ENCODE assay signal across 18 cellular contexts in the genomic region with DNA sequence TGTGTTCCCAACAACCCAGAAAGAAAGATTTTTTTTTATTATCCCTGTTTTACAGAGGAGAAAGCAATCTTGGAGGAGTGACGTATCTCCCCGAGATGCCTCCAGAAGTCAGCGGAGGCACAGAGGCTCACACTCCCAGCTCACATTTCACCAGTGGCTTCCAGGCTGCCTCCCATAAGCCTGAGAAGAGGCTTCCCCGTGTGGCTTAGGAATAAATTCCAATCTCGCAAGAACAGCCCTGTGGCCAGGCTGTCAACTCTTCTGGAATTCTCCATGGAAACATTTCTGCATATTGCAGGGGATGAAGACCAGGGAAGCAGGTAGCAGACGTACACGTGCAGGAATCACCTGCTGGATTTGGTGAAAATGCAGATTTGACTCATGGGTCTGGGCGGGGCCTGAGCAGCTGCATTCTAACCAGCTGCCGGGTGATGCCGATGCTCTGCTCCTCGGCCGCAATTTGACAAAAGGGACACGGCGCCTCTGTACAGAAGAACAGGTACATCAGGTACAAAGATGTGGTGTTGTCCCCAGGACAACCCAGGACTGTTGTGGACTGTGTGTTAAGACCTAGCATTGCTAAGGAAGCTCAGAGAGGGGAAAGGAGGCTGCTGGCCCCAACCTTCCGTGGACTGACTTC.
DNase-seq lines count a peak whose midpoint lies in the region; TF ChIP-seq lines count a peak whose summit lies in the region.
"Had no signal": no experiment of that assay in that cellular context is flagged by ENCODE, and none has a peak within 500 bp of the region (broad histone marks: within the 10 kb centered on the region; RNA-seq: fewer than 3 reads in every experiment).

No MANE protein-coding gene starts in this region.

- POLR2A ChIA-PET in Caco-2 (lab: Charles Lee): no interaction called here

- no peak overlapping the region for H2AFZ ChIP-seq in trophoblast cell (ENCODE audit: insufficient read depth, low read length, poor library complexity)

- peak overlapping the region; percentile 45 for H3K27ac Mint-ChIP-seq in Caco-2 (ENCODE audit: unreplicated experiment)

- WGBS in trophoblast cell (ENCODE audit: extremely low coverage, insufficient coverage, insufficient read length): no CpG with 5 or more reads among the region's 15 CpGs

- H3K27ac ChIP-seq in trophoblast cell (ENCODE audit: low read depth, low read length) (no peak overlapping the region), coronary artery (no peak overlapping the region)
- H3K27ac ChIP-seq: foreskin keratinocyte, HL-60, suprapubic skin had no signal

- H3K23ac ChIP-seq in trophoblast cell (ENCODE audit: low read length): no peak overlapping the region

- no peaks in the 10 kb centered on the region for H3K27me3 ChIP-seq in Caco-2 (replicated peaks; ENCODE audit: control insufficient read depth, insufficient read depth, low read length)
- H3K27me3 ChIP-seq in trophoblast cell (ENCODE audit: insufficient read depth, low read length): no peaks in the 10 kb centered on the region
- H3K27me3 ChIP-seq: foreskin keratinocyte, suprapubic skin had no signal

- peak overlapping the region; percentile 22 for H3K14ac ChIP-seq in trophoblast cell (ENCODE audit: low read length)

- H4K91ac ChIP-seq in trophoblast cell (ENCODE audit: low read depth, low read length): no peak overlapping the region

- peak; percentile 30 to 38 for DNase-seq in Caco-2
- peak; percentile 86 for DNase-seq in NCI-H146 (lab: John Stamatoyannopoulos, UW)
- peak; percentile 34 for DNase-seq in fibroblast of peridontal ligament (ENCODE audit: extremely low read depth)
- peak; percentile 73 to 85 for DNase-seq in trophoblast cell
- no peak for DNase-seq in G401 (ENCODE audit: low spot score)
- no peak for DNase-seq in globus pallidus (ENCODE audit: low spot score)
- no peak for DNase-seq in coronary artery (ENCODE audit: low spot score)
- DNase-seq: activated gamma-delta T cell treated with Interleukin-2 at 50 U/mL for 16 hours; amygdala; foreskin keratinocyte; KBM-7; mucosa of descending colon; NCI-H1092; SK-N-SH; stimulated activated CD4-positive, alpha-beta T cell treated with anti-CD3 and anti-CD28 coated beads, Interleukin-4, amount 100 ng/mL, for 24 hours; T1000 had no signal

- H3K9me3 Mint-ChIP-seq in Caco-2 (ENCODE audit: unreplicated experiment): no peaks in the 10 kb centered on the region

- no peak overlapping the region for H3K4me2 ChIP-seq in trophoblast cell (ENCODE audit: low read length)
- H3K4me2 ChIP-seq: SK-N-SH had no signal

- H2BK5ac ChIP-seq in trophoblast cell (ENCODE audit: low read depth, low read length, poor library complexity): no peak overlapping the region

- intact Hi-C loops in Caco-2 (cut with micrococcal nuclease; ENCODE audit: unreplicated experiment): no loop called here

- H3K36me3 Mint-ChIP-seq in Caco-2 (ENCODE audit: insufficient read depth, unreplicated experiment): no peaks in the 10 kb centered on the region

- no peak overlapping the region for H3K4me3 Mint-ChIP-seq in Caco-2 (ENCODE audit: unreplicated experiment)

- no peaks in the 10 kb centered on the region for H3K9me3 ChIP-seq in Caco-2
- H3K9me3 ChIP-seq in trophoblast cell (ENCODE audit: insufficient read depth, low read depth, low read length): no peaks in the 10 kb centered on the region
- H3K9me3 ChIP-seq: mucosa of descending colon, SK-N-SH, suprapubic skin had no signal

- peaks cover 2% of the 10 kb centered on the region for H3K79me2 ChIP-seq in trophoblast cell (ENCODE audit: control insufficient read depth, insufficient read depth, low read length, poor library complexity)

- H3K27me3 Mint-ChIP-seq in Caco-2 (ENCODE audit: insufficient read depth, unreplicated experiment): no peaks in the 10 kb centered on the region

- no peaks in the 10 kb centered on the region for H3K36me3 ChIP-seq in Caco-2 (ENCODE audit: control insufficient read depth, insufficient read depth, low read length)
- H3K36me3 ChIP-seq in trophoblast cell (ENCODE audit: control insufficient read depth in 1 of 2, insufficient read depth in 2 of 2, low read length in 2 of 2): no peaks in the 10 kb centered on the region
- H3K36me3 ChIP-seq: suprapubic skin had no signal

- H3K4me3 ChIP-seq in Caco-2 (ENCODE audit: low read depth, low read length): no peak overlapping the region
- H3K4me3 ChIP-seq in trophoblast cell (ENCODE audit: low read depth, low read length): no peak overlapping the region
- H3K4me3 ChIP-seq in coronary artery: no peak overlapping the region
- H3K4me3 ChIP-seq: mucosa of descending colon, suprapubic skin had no signal

- H2AK5ac ChIP-seq in trophoblast cell (ENCODE audit: low read length): no peak overlapping the region

- CTCF ChIA-PET in Caco-2 (lab: Charles Lee): interaction anchor here (0.6 kb wide), 1 partner anchor 22 kb away, joined by 4 read pairs; no protein-coding TSS in a partner anchor

- H4K8ac ChIP-seq in trophoblast cell (ENCODE audit: low read depth, low read length): no peak overlapping the region

- no peak overlapping the region for H3K9ac ChIP-seq in trophoblast cell (ENCODE audit: low read length)
- H3K9ac ChIP-seq: SK-N-SH had no signal

- no peak overlapping the region for H3K18ac ChIP-seq in trophoblast cell (ENCODE audit: low read length)

- TF ChIP-seq CTCF in Caco-2 (IDR thresholded peaks at IDR 0.05; ENCODE audit: insufficient read depth in 1 of 2, low read depth in 1 of 2, low read length in 1 of 2, severe bottlenecking in 1 of 2, unreplicated experiment in 1 of 2) (no peak), coronary artery (IDR thresholded peaks at IDR 0.05) (no peak)

- no peak overlapping the region for H2BK120ac ChIP-seq in trophoblast cell (ENCODE audit: insufficient read depth, low read length, poor library complexity)

- H3K4me1 Mint-ChIP-seq in Caco-2 (ENCODE audit: low read depth, unreplicated experiment): peaks cover 13% of the 10 kb centered on the region

- H3K4ac ChIP-seq in trophoblast cell (ENCODE audit: low read depth, low read length): no peak overlapping the region

- in situ Hi-C loops in G401 (cut with HindIII; ENCODE audit: low sequenced_read_pairs): no loop called here

- no peak overlapping the region for H4K12ac ChIP-seq in trophoblast cell (ENCODE audit: low read depth, low read length)

- peaks cover 18% of the 10 kb centered on the region for H3K4me1 ChIP-seq in Caco-2
- peaks cover 12 to 16% of the 10 kb centered on the region in 2 experiments for H3K4me1 ChIP-seq in trophoblast cell (ENCODE audit: control insufficient read depth in 1 of 2, insufficient read depth in 2 of 2, low read length in 2 of 2)
- H3K4me1 ChIP-seq: foreskin keratinocyte, suprapubic skin had no signal

- no peak overlapping the region for H2BK12ac ChIP-seq in trophoblast cell (ENCODE audit: low read length)

- no TSS peak for BruUV-seq in Caco-2 (replicated peaks; lab: Mats Ljungman, UMichigan)

- peaks cover 16% of the 10 kb centered on the region for H3K79me1 ChIP-seq in trophoblast cell (ENCODE audit: low read length)

Comparison
In these comparisons a context has a peak if more than half of its experiments do, and no peak if none do; other contexts are left out.
1. DNase-seq: peak in Caco-2 (2 of 2), NCI-H146 (single experiment), fibroblast of peridontal ligament (single experiment) and trophoblast cell (2 of 2); none in G401 (single experiment), globus pallidus (single experiment) and coronary artery (single experiment).